Comparison of ENCODE assay signal across 15 cellular contexts in genomic region chr2:23626701-23627181, GRCh38.
DNase-seq lines count a peak whose midpoint lies in the region; TF ChIP-seq lines count a peak whose summit lies in the region.
"Had no signal": no experiment of that assay in that cellular context is flagged by ENCODE, and none has a peak within 500 bp of the region (broad histone marks: within the 10 kb centered on the region; RNA-seq: fewer than 3 reads in every experiment).

No MANE protein-coding gene starts in this region.

- no peak overlapping the region for H4K91ac ChIP-seq in neuronal stem cell (ENCODE audit: low read depth, low read length, poor library complexity)

- peak overlapping the region; percentile 90 for H3K18ac ChIP-seq in neuronal stem cell (ENCODE audit: low read length)

- H4K8ac ChIP-seq in neuronal stem cell (ENCODE audit: low read depth, low read length) = no peak overlapping the region

- H2BK12ac ChIP-seq in neuronal stem cell (ENCODE audit: low read length) = peak overlapping the region; percentile 97

- H3K9me3 Mint-ChIP-seq in chondrocyte (ENCODE audit: low read depth) (peaks cover 3% of the 10 kb centered on the region), mesothelial cell of epicardium (peaks cover 5% of the 10 kb centered on the region), type B pancreatic cell (peaks cover 4% of the 10 kb centered on the region)

- H2AFZ ChIP-seq in neuronal stem cell (ENCODE audit: low read length) (no peak overlapping the region), hepatocyte (no peak overlapping the region)

- H2BK120ac ChIP-seq in neuronal stem cell (ENCODE audit: low read depth, low read length) = peak overlapping the region; percentile 6

- DNase-seq in chondrocyte (ENCODE audit: low spot score) (peak; percentile 77), mesothelial cell of epicardium (ENCODE audit: low spot score in 2 of 2, unreplicated experiment in 2 of 2) (no peak), neuronal stem cell (ENCODE audit: low spot score) (no peak), type B pancreatic cell (ENCODE audit: extremely low spot score, unreplicated experiment) (no peak), NCI-H2171 treated with DMSO at 0.1 percent for 48 hours (lab: John Stamatoyannopoulos, UW) (no peak), NCI-H128 (lab: John Stamatoyannopoulos, UW; ENCODE audit: unreplicated experiment) (no peak), hepatocyte (ENCODE audit: low spot score) (no peak)
- DNase-seq: CD8-positive, alpha-beta T cell; COR-L47; DMS153; DMS79 treated with DMSO at 0.1 percent for 48 hours; EL; HCEC 1CT had no signal

- H3K36me3 Mint-ChIP-seq in chondrocyte (ENCODE audit: low read depth) = peaks cover 7% of the 10 kb centered on the region
- no peaks in the 10 kb centered on the region for H3K36me3 Mint-ChIP-seq in mesothelial cell of epicardium
- peaks cover 13% of the 10 kb centered on the region for H3K36me3 Mint-ChIP-seq in type B pancreatic cell
- H3K36me3 Mint-ChIP-seq: CD14-positive monocyte; CD8-positive, alpha-beta T cell had no signal

- H3K9me2 ChIP-seq in hepatocyte (replicated peaks; ENCODE audit: insufficient read depth) = no peaks in the 10 kb centered on the region

- peaks cover 20 to 27% of the 10 kb centered on the region in 2 donors for H3K4me1 ChIP-seq in neuronal stem cell (ENCODE audit: control insufficient read depth in 2 of 2, insufficient read depth in 1 of 2, low read depth in 1 of 2, low read length in 2 of 2)
- peaks cover 5% of the 10 kb centered on the region for H3K4me1 ChIP-seq in hepatocyte (ENCODE audit: insufficient read depth)
- H3K4me1 ChIP-seq: A549 had no signal

- no peaks in the 10 kb centered on the region for H4K20me1 ChIP-seq in hepatocyte (ENCODE audit: insufficient read depth, poor library complexity, severe bottlenecking)

- no peak overlapping the region for H3K4me3 ChIP-seq in neuronal stem cell (ENCODE audit: low read length in 2 of 2)
- H3K4me3 ChIP-seq in hepatocyte = no peak overlapping the region
- H3K4me3 ChIP-seq: A549 had no signal

- no peak overlapping the region for H3K4me2 ChIP-seq in neuronal stem cell (ENCODE audit: insufficient read depth, low read length, poor library complexity, severe bottlenecking)
- no peak overlapping the region for H3K4me2 ChIP-seq in hepatocyte
- H3K4me2 ChIP-seq: A549 had no signal

- no peaks in the 10 kb centered on the region for H3K79me1 ChIP-seq in neuronal stem cell (ENCODE audit: low read depth, low read length)

- no peaks in the 10 kb centered on the region for H3K36me3 ChIP-seq in neuronal stem cell (replicated peaks in 1 of 2; ENCODE audit: control insufficient read depth in 2 of 2, insufficient read depth in 2 of 2, low read length in 2 of 2)
- H3K36me3 ChIP-seq in hepatocyte (replicated peaks; ENCODE audit: insufficient read depth, low read depth) = no peaks in the 10 kb centered on the region

- peak overlapping the region; percentile 44 for H2BK5ac ChIP-seq in neuronal stem cell (ENCODE audit: low read length)

- H3K27me3 ChIP-seq in neuronal stem cell (ENCODE audit: control insufficient read depth in 3 of 3, insufficient read depth in 3 of 3, low read depth in 1 of 3, low read length in 3 of 3) (no peaks in the 10 kb centered on the region), hepatocyte (no peaks in the 10 kb centered on the region)

- H3K4ac ChIP-seq in neuronal stem cell (ENCODE audit: low read length) = peak overlapping the region; percentile 44

- H3K79me2 ChIP-seq in hepatocyte = no peaks in the 10 kb centered on the region

- no CpG with 5 or more reads among the region's 16 CpGs for WGBS in neuronal stem cell (ENCODE audit: extremely low coverage in 2 of 2, insufficient read length in 2 of 2, insufficient replicate concordance in 1 of 2), 2 donors
- WGBS in hepatocyte (ENCODE audit: low lambda C conversion rate, missing lambda C conversion rate) = 86% methylated on average over 16 of the region's 16 CpGs

- H3K27ac Mint-ChIP-seq in chondrocyte (ENCODE audit: unreplicated experiment) (no peak overlapping the region), mesothelial cell of epicardium (peak overlapping the region; percentile 26), type B pancreatic cell (no peak overlapping the region)
- H3K27ac Mint-ChIP-seq: CD8-positive, alpha-beta T cell had no signal

- H2BK15ac ChIP-seq in neuronal stem cell (ENCODE audit: low read length) = peak overlapping the region; percentile 86

- H3K9me3 ChIP-seq in neuronal stem cell (replicated peaks in 1 of 2; ENCODE audit: control insufficient read depth in 2 of 2, insufficient read depth in 1 of 2, low read depth in 1 of 2, low read length in 2 of 2) = peaks cover 2 to 12% of the 10 kb centered on the region in 2 donors
- H3K9me3 ChIP-seq in hepatocyte (ENCODE audit: low read depth) = no peaks in the 10 kb centered on the region

- H3K4me1 Mint-ChIP-seq in chondrocyte (ENCODE audit: low read depth) (peaks cover 4% of the 10 kb centered on the region), mesothelial cell of epicardium (peaks cover 16% of the 10 kb centered on the region), type B pancreatic cell (ENCODE audit: unreplicated experiment) (peaks cover 49% of the 10 kb centered on the region)
- H3K4me1 Mint-ChIP-seq: CD14-positive monocyte had no signal

- H3K4me3 Mint-ChIP-seq in chondrocyte (ENCODE audit: unreplicated experiment) (no peak overlapping the region), mesothelial cell of epicardium (no peak overlapping the region), type B pancreatic cell (peak overlapping the region; percentile 60)
- H3K4me3 Mint-ChIP-seq: CD14-positive monocyte; CD8-positive, alpha-beta T cell had no signal

- H3K9ac ChIP-seq in neuronal stem cell (ENCODE audit: low read depth, low read length, poor library complexity) = no peak overlapping the region

- peak overlapping the region; percentile 98 for H2AK5ac ChIP-seq in neuronal stem cell (ENCODE audit: low read depth, low read length)

- H3K14ac ChIP-seq in neuronal stem cell (ENCODE audit: low read length) = peak overlapping the region; percentile 10

- peak overlapping the region; percentile 78 for H3K27ac ChIP-seq in neuronal stem cell (replicated peaks; ENCODE audit: low read length)
- H3K27ac ChIP-seq in hepatocyte = no peak overlapping the region
- H3K27ac ChIP-seq: A549 had no signal

- no peaks in the 10 kb centered on the region for H3K27me3 Mint-ChIP-seq in chondrocyte (ENCODE audit: low read depth)
- no peaks in the 10 kb centered on the region for H3K27me3 Mint-ChIP-seq in mesothelial cell of epicardium (ENCODE audit: low read depth)
- H3K27me3 Mint-ChIP-seq in type B pancreatic cell = no peaks in the 10 kb centered on the region

- TF ChIP-seq CTCF in chondrocyte (IDR thresholded peaks at IDR 0.05) (no peak), mesothelial cell of epicardium (IDR thresholded peaks at IDR 0.05; ENCODE audit: unreplicated experiment) (no peak), type B pancreatic cell (conservative IDR thresholded peaks at IDR 0.05) (no peak), hepatocyte (IDR thresholded peaks at IDR 0.05; ENCODE audit: poor library complexity) (no peak)

- H3K23ac ChIP-seq in neuronal stem cell (ENCODE audit: low read depth, low read length, poor library complexity) = no peak overlapping the region
